ENCODE assay signal across 17 cellular contexts in the genomic region with DNA sequence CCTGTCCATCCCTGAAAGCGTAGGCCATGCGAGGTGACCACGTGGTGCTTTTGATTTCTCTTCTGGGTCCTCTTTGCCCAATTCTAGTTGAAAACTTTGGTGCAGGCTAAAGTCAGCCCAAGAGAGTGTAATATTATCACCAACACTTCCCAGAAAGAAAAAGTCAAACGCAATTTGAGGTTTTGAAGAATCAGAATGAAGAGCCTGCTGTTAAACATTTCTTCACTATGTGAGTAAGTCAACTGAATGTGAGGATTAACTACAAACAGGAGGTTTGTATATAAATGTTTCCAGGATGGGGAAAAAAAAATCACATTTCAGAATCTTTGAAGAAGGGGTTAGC. TPM values are rescaled to one million over a fixed set of nuclear protein-coding genes. Genes with fewer than 3 reads are reported as not detected.
DNase-seq lines count a peak whose midpoint lies in the region; ATAC-seq and TF ChIP-seq lines count a peak whose summit lies in the region.
"Had no signal": no experiment of that assay in that cellular context is flagged by ENCODE, and none has a peak within 500 bp of the region (broad histone marks: within the 10 kb centered on the region; RNA-seq: fewer than 3 reads in every experiment).

No MANE protein-coding gene starts in this region.

- no peak overlapping the region for H3K4me3 ChIP-seq in lung
- H3K4me3 ChIP-seq: MG63 had no signal

- H3K4me1 Mint-ChIP-seq in central memory CD8-positive, alpha-beta T cell = peaks cover 25% of the 10 kb centered on the region

- DNase-seq in MV-4-11 (lab: John Stamatoyannopoulos, UW) (peak; percentile 44), lung (ENCODE audit: low spot score) (peak; percentile 16), stromal cell of bone marrow (ENCODE audit: low read depth) (peak; percentile 21), NCI-H1694 treated with DMSO at 0.1 percent for 48 hours (lab: John Stamatoyannopoulos, UW) (no peak), HCEC 1CT (no peak)
- DNase-seq in central memory CD8-positive, alpha-beta T cell (ENCODE audit: low spot score in 2 of 2) = no peak
- no peak for DNase-seq in activated CD4-positive, alpha-beta T cell treated with anti-CD3 and anti-CD28 coated beads, Interleukin-2, amount 50 U/mL, for 48 hours
- DNase-seq: ACHN; Calu3; CD4-positive, alpha-beta T cell; MG63; NCI-H1092 treated with DMSO at 0.1 percent for 48 hours; NCI-H1694; NCI-H2107; NCI-H2227 treated with DMSO at 0.1 percent for 48 hours; SHP77 had no signal

- no peak overlapping the region for H3K4me3 Mint-ChIP-seq in central memory CD8-positive, alpha-beta T cell
- H3K4me3 Mint-ChIP-seq: CD4-positive, alpha-beta T cell had no signal

- H3K9me3 Mint-ChIP-seq in central memory CD8-positive, alpha-beta T cell = no peaks in the 10 kb centered on the region
- H3K9me3 Mint-ChIP-seq: CD4-positive, alpha-beta T cell had no signal

- H3K4me1 ChIP-seq in lung (ENCODE audit: control insufficient read depth in 2 of 2, insufficient read depth in 2 of 2, low read length in 2 of 2) = peaks cover 7 to 9% of the 10 kb centered on the region in 2 donors

- no peaks in the 10 kb centered on the region for H3K27me3 Mint-ChIP-seq in central memory CD8-positive, alpha-beta T cell
- H3K27me3 Mint-ChIP-seq: CD4-positive, alpha-beta T cell had no signal

- H3K36me3 ChIP-seq in lung (ENCODE audit: control insufficient read depth in 2 of 2, insufficient read depth in 2 of 2, low read length in 2 of 2) = no peaks in the 10 kb centered on the region
- H3K36me3 ChIP-seq: MG63 had no signal

- peaks cover 4% of the 10 kb centered on the region for H3K36me3 Mint-ChIP-seq in central memory CD8-positive, alpha-beta T cell (ENCODE audit: insufficient read depth)

- peak overlapping the region; percentile 32 for H3K27ac Mint-ChIP-seq in central memory CD8-positive, alpha-beta T cell (ENCODE audit: low read depth)
- H3K27ac Mint-ChIP-seq: CD4-positive, alpha-beta T cell had no signal

- no peak for ATAC-seq in central memory CD8-positive, alpha-beta T cell (replicated peaks; ENCODE audit: extremely low read depth, poor library complexity, severe bottlenecking)
- ATAC-seq in lung (ENCODE audit: insufficient read depth, low FRiP score) = no peak

- no peak overlapping the region for H3K27ac ChIP-seq in lung (ENCODE audit: low read depth in 1 of 2, low read length in 1 of 2)
- H3K27ac ChIP-seq: KMS-11 had no signal

- 92 to 93% methylated on average over 4 of the region's 4 CpGs for WGBS in lung, 2 donors

- H3K9me3 ChIP-seq in lung (ENCODE audit: control insufficient read depth in 2 of 2, insufficient read depth in 1 of 2, low read length in 1 of 2) = no peaks in the 10 kb centered on the region
- H3K9me3 ChIP-seq: MG63 had no signal

- no peaks in the 10 kb centered on the region for H3K27me3 ChIP-seq in lung (ENCODE audit: control insufficient read depth, insufficient read depth)
- H3K27me3 ChIP-seq: MG63 had no signal

- no peak for TF ChIP-seq CTCF in lung (IDR thresholded peaks at IDR 0.05; ENCODE audit: control extremely low read depth, extremely low read depth)

RNA-seq across cellular contexts. Expression of a gene that starts 31.8 kb away (rescaled TPM):
- total RNA-seq in lung = 10 to 100 TPM in 1 of 2 donors, 1 to 10 TPM in 1; 8.4 to 25.3 TPM
- polyA plus RNA-seq in lung = 1 to 10 TPM; 2.7 to 3.2 TPM

Comparison
In these comparisons a context has a peak if more than half of its experiments do, and no peak if none do; other contexts are left out.
1. DNase-seq: peak in MV-4-11 (single experiment), lung (single experiment) and stromal cell of bone marrow (single experiment); none in central memory CD8-positive, alpha-beta T cell (0 of 2), activated CD4-positive, alpha-beta T cell treated with anti-CD3 and anti-CD28 coated beads, Interleukin-2, amount 50 U/mL, for 48 hours (0 of 2), NCI-H1694 treated with DMSO at 0.1 percent for 48 hours (single experiment) and HCEC 1CT (single experiment).